33 cellular contexts compared by ENCODE assay signal in genomic region chr5:111282798-111283197, GRCh38.
"Had no signal": no experiment of that assay in that cellular context is flagged by ENCODE, and none has a peak within 500 bp of the region (broad histone marks: within the 10 kb centered on the region; RNA-seq: fewer than 3 reads in every experiment).

No MANE protein-coding gene starts in this region.

- H3K9me3 Mint-ChIP-seq: activated B cell treated with CpG ODN at 0.5 μM for 24 hours; activated CD8-positive, alpha-beta T cell treated with anti-CD3 and anti-CD28 coated beads for 36 hours; activated naive CD8-positive, alpha-beta T cell treated with anti-CD3 and anti-CD28 coated beads for 36 hours; activated T-cell treated with anti-CD3 and anti-CD28 coated beads, Interleukin-2, amount 50 U/mL, for 4 hours; activated T-helper 17 cell treated with anti-CD3 and anti-CD28 coated beads, Interleukin-2, amount 50 U/mL, for 72 hours; brain; T-helper 2 cell treated with Interferon-gamma antibody and Interleukin-4, amounts not matched to agents 5 μg/mL and 100 μg/mL, for 36 hours had no signal

- H3K9me3 ChIP-seq: ascending aorta, breast epithelium, colonic mucosa, esophagus squamous epithelium, gastroesophageal sphincter had no signal

- H3K27ac Mint-ChIP-seq: activated B cell treated with CpG ODN at 0.5 μM for 24 hours; activated CD8-positive, alpha-beta T cell treated with anti-CD3 and anti-CD28 coated beads for 36 hours; activated naive CD8-positive, alpha-beta T cell treated with anti-CD3 and anti-CD28 coated beads for 36 hours; activated T-helper 17 cell treated with anti-CD3 and anti-CD28 coated beads, Interleukin-2, amount 50 U/mL, for 72 hours; brain; T-helper 17 cell; T-helper 2 cell treated with Interferon-gamma antibody and Interleukin-4, amounts not matched to agents 5 μg/mL and 100 μg/mL, for 36 hours had no signal

- H3K4me3 ChIP-seq: ascending aorta, breast epithelium, cardiac muscle cell, colonic mucosa, esophagus squamous epithelium, gastroesophageal sphincter had no signal

- H3K4me1 ChIP-seq: ascending aorta, breast epithelium, colonic mucosa, esophagus squamous epithelium, gastroesophageal sphincter had no signal

- FAIRE-seq: endometrium, endothelial cell of umbilical vein had no signal

- H3K27me3 Mint-ChIP-seq: activated B cell treated with CpG ODN at 0.5 μM for 24 hours; activated CD8-positive, alpha-beta T cell treated with anti-CD3 and anti-CD28 coated beads for 36 hours; activated naive CD8-positive, alpha-beta T cell treated with anti-CD3 and anti-CD28 coated beads for 36 hours; activated T-helper 17 cell treated with anti-CD3 and anti-CD28 coated beads, Interleukin-2, amount 50 U/mL, for 72 hours; brain; T-helper 17 cell had no signal

- H3K36me3 ChIP-seq: ascending aorta, breast epithelium, cardiac muscle cell, colonic mucosa, esophagus squamous epithelium, gastroesophageal sphincter, WERI-Rb-1 had no signal

- H3K4me3 Mint-ChIP-seq: activated B cell treated with CpG ODN at 0.5 μM for 24 hours; activated CD8-positive, alpha-beta T cell treated with anti-CD3 and anti-CD28 coated beads for 36 hours; activated naive CD8-positive, alpha-beta T cell treated with anti-CD3 and anti-CD28 coated beads for 36 hours; activated T-cell treated with anti-CD3 and anti-CD28 coated beads, Interleukin-2, amount 50 U/mL, for 4 hours; activated T-helper 17 cell treated with anti-CD3 and anti-CD28 coated beads, Interleukin-2, amount 50 U/mL, for 72 hours; brain; T-helper 17 cell; T-helper 2 cell treated with Interferon-gamma antibody and Interleukin-4, amounts not matched to agents 5 μg/mL and 100 μg/mL, for 36 hours had no signal

- H3K36me3 Mint-ChIP-seq: brain had no signal

- H3K27ac ChIP-seq: ascending aorta, breast epithelium, cardiac muscle cell, colonic mucosa, epithelial cell of prostate, esophagus squamous epithelium, gastroesophageal sphincter, WERI-Rb-1 had no signal

- H3K4me1 Mint-ChIP-seq: activated B cell treated with CpG ODN at 0.5 μM for 24 hours had no signal

- H3K27me3 ChIP-seq: ascending aorta, breast epithelium, cardiac muscle cell, colonic mucosa, esophagus squamous epithelium, gastroesophageal sphincter had no signal

- ATAC-seq: activated CD4-positive, CD25-positive, alpha-beta regulatory T cell treated with anti-CD3 and anti-CD28 coated beads, Interleukin-2, amount 50 U/mL, for 24 hours; activated CD8-positive, alpha-beta T cell treated with anti-CD3 and anti-CD28 coated beads for 36 hours; activated T-cell treated with anti-CD3 and anti-CD28 coated beads, Interleukin-2, amount 50 U/mL, for 4 hours; activated T-helper 17 cell treated with anti-CD3 and anti-CD28 coated beads, Interleukin-2, amount 50 U/mL, for 72 hours; gastroesophageal sphincter; T-helper 17 cell had no signal

- DNase-seq: activated B cell treated with CpG ODN at 0.5 μM for 24 hours; activated CD4-positive, alpha-beta T cell treated with anti-CD3 and anti-CD28 coated beads for 48 hours; activated CD4-positive, alpha-beta T cell treated with anti-CD3 and anti-CD28 coated beads, Interleukin-2, amount 50 U/mL, for 1 hour; activated CD4-positive, alpha-beta T cell treated with anti-CD3 and anti-CD28 coated beads, Interleukin-2, amount 50 U/mL, for 48 hours; activated CD8-positive, alpha-beta memory T cell treated with anti-CD3 and anti-CD28 coated beads for 24 hours; activated CD8-positive, alpha-beta T cell treated with anti-CD3 and anti-CD28 coated beads for 36 hours; activated effector memory CD4-positive, alpha-beta T cell treated with Interleukin-2 at 50 U/mL for 16 hours; activated gamma-delta T cell treated with Interleukin-2 at 50 U/mL for 16 hours; activated naive CD4-positive, alpha-beta T cell treated with anti-CD3 and anti-CD28 coated beads, Interleukin-2, amount 50 U/mL, for 16 hours; activated naive CD4-positive, alpha-beta T cell treated with Interleukin-2 at 50 U/mL for 16 hours; activated naive CD8-positive, alpha-beta T cell treated with anti-CD3 and anti-CD28 coated beads for 36 hours; activated T-cell treated with anti-CD3 and anti-CD28 coated beads, Interleukin-2, amount 50 U/mL, for 4 hours; central memory CD4-positive, alpha-beta T cell; cerebellar nuclear complex; colonic mucosa; effector CD8-positive, alpha-beta T cell; esophagus squamous epithelium; foreskin melanocyte; head of caudate nucleus; T-helper 17 cell; T1000; WERI-Rb-1 had no signal
